Comparison of ENCODE assay signal across 8 cellular contexts in genomic region chr9:89318123-89319014, GRCh38.
DNase-seq lines count a peak whose midpoint lies in the region; ATAC-seq lines count a peak whose summit lies in the region.

TSS of gene SECISBP2 (plus strand) at chr9:89318500. CDS start at chr9:89318577, 77 bp downstream.

- DNase-seq in AG20443 (ENCODE audit: low spot score) (peak; percentile 96), NCI-H345 treated with DMSO at 0.1 percent for 48 hours (lab: John Stamatoyannopoulos, UW; ENCODE audit: unreplicated experiment) (peak; percentile 72), inferior parietal cortex (ENCODE audit: extremely low spot score) (peak; percentile 94)
- DNase-seq in activated CD4-positive, CD25-positive, alpha-beta regulatory T cell (lab: John Stamatoyannopoulos, UW) = peak; percentile 86 to 89 (median 88)
- peak; percentile 93 for DNase-seq in central memory CD4-positive, alpha-beta T cell
- peak; percentile 88 to 93 for DNase-seq in stimulated activated CD4-positive, alpha-beta T cell treated with anti-CD3 and anti-CD28 coated beads, Interleukin-12 subunit alpha, Interleukin-12 subunit beta, amount 100 ng/mL, for 24 hours (ENCODE audit: low read depth in 2 of 2)

- ATAC-seq in GM19025 (IDR thresholded peaks at IDR 0.05; ENCODE audit: low read depth, unreplicated experiment) (peak; percentile 91), HG03342 (IDR thresholded peaks at IDR 0.05; ENCODE audit: unreplicated experiment) (peak; percentile 83)

Comparison
In these comparisons a context has a peak if more than half of its experiments do, and no peak if none do; other contexts are left out.
1. Peak in every context shown above with its lines: DNase-seq and ATAC-seq.